In genomic region chr5:157273131-157273556, GRCh38 we compare ENCODE assay signal across 8 cellular contexts. TPM values are rescaled to one million over a fixed set of nuclear protein-coding genes. Genes with fewer than 3 reads are reported as not detected.
A peak's percentile ranks its signal among the peaks of the same experiment; 100 is the strongest.
DNase-seq lines count a peak whose midpoint lies in the region; ATAC-seq, FAIRE-seq and TF ChIP-seq lines count a peak whose summit lies in the region.

No MANE protein-coding gene starts in this region.

- DNase-seq in GM13976 (ENCODE audit: low spot score) (peak; percentile 30), GM12878 (ENCODE audit: low read depth, low spot score) (peak; percentile 61), GM03348 (ENCODE audit: low spot score) (no peak), NCI-H1417 treated with DMSO at 0.1 percent for 48 hours (lab: John Stamatoyannopoulos, UW) (no peak), NCI-H2196 (lab: John Stamatoyannopoulos, UW; ENCODE audit: unreplicated experiment) (no peak), GDM1 (lab: John Stamatoyannopoulos, UW) (no peak)

- TF ChIP-seq POLR2A in GM12878 (IDR thresholded peaks at IDR 0.05; ENCODE audit: low read depth, low read length) = no peak

- intact Hi-C loops in GM12878 (cut with micrococcal nuclease; ENCODE audit: unreplicated experiment) = loop anchor here (5.0 to 10.0 kb wide), 4 partner anchors 39 to 1782 kb away; no protein-coding TSS in a partner anchor

- no TSS peak for BruUV-seq in GM12878 (replicated peaks; lab: Mats Ljungman, UMichigan)

- peak overlapping the region; percentile 97 for H3K27ac ChIP-seq in GM12878 (ENCODE audit: control insufficient read depth, insufficient read depth)

- H3K4me3 ChIP-seq in GM12878 = no peak overlapping the region

- POLR2A ChIA-PET in GM12878 (lab: Charles Lee) = interaction anchor here (0.6 to 4.6 kb wide), 19 partner anchors 9 to 386 kb away, joined by 3 to 41 read pairs (median 6); partner anchors contain the start of gene MED7

- H3K4me1 ChIP-seq in GM12878 (ENCODE audit: control insufficient read depth, insufficient read depth, low read length) = peaks cover 46% of the 10 kb centered on the region

- FAIRE-seq in GM12878 (lab: Jason Lieb, UNC) = peak; percentile 70

- no peak for TF ChIP-seq EP300 in GM12878 (IDR thresholded peaks at IDR 0.05; ENCODE audit: borderline replicate concordance in 1 of 2, control insufficient read depth in 1 of 2, low read depth in 2 of 2, low read length in 2 of 2)

- H3K9ac ChIP-seq in GM12878 (ENCODE audit: control insufficient read depth, insufficient read depth, low read length) = peak overlapping the region; percentile 16; the same call in 1 of the 2 replicates

- ATAC-seq in GM21390 (IDR thresholded peaks at IDR 0.05; ENCODE audit: unreplicated experiment) = peak; percentile 47
- peak; percentile 44 for ATAC-seq in HG03565 (IDR thresholded peaks at IDR 0.05; ENCODE audit: unreplicated experiment)
- peak; percentile 74 for ATAC-seq in GM12878

- no peaks in the 10 kb centered on the region for H3K9me3 ChIP-seq in GM12878 (replicated peaks; ENCODE audit: control insufficient read depth, insufficient read depth, low read length)

- SMC1A ChIA-PET in GM12878 (lab: Charles Lee; ENCODE audit: uncharacterized antibody, unreplicated experiment) = interaction anchor here (1.0 to 5.9 kb wide), 21 partner anchors 8 to 445 kb away, joined by 3 to 70 read pairs (median 9); partner anchors contain the start of genes GARIN3 and MED7

- H3K79me2 ChIP-seq in GM12878 (ENCODE audit: control insufficient read depth, insufficient read depth, low read length) = peaks cover 86% of the 10 kb centered on the region

- H2AFZ ChIP-seq in GM12878 (ENCODE audit: control insufficient read depth, low read depth, low read length) = 0 out of 2 replicates have a peak overlapping the region, but pooled peaks have one; percentile 3

- no peaks in the 10 kb centered on the region for H3K36me3 ChIP-seq in GM12878 (ENCODE audit: control insufficient read depth in 2 of 2, insufficient read depth in 2 of 2, low read length in 1 of 2)

- peak overlapping the region; percentile 61 for H3K4me2 ChIP-seq in GM12878 (ENCODE audit: control insufficient read depth, insufficient read depth)

- no peaks in the 10 kb centered on the region for H3K27me3 ChIP-seq in GM12878 (replicated peaks in 1 of 2; ENCODE audit: control insufficient read depth in 2 of 2, insufficient read depth in 2 of 2, low read length in 1 of 2)

- in situ Hi-C loops in GM13976 (cut with MboI; ENCODE audit: low sequenced_read_pairs, unreplicated experiment) = no loop called here
- in situ Hi-C loops in GM12878 (cut with MboI) = no loop called here

- WGBS in GM12878 (ENCODE audit: insufficient coverage, insufficient replicate concordance, low lambda C conversion rate, missing lambda C conversion rate) = 0% methylated on average over 1 of the region's 1 CpG

- TF ChIP-seq RAD21 in GM12878 (IDR thresholded peaks at IDR 0.05; ENCODE audit: insufficient read depth, low read depth, low read length) = no peak

- CTCF ChIA-PET in GM12878 (lab: Yijun Ruan, JAX) = interaction anchor here (0.7 to 4.4 kb wide), 17 partner anchors 9 to 198 kb away, joined by 3 to 60 read pairs (median 5); no protein-coding TSS in a partner anchor

- no peaks in the 10 kb centered on the region for H4K20me1 ChIP-seq in GM12878 (ENCODE audit: control insufficient read depth, insufficient read depth)

- TF ChIP-seq CTCF in GM13976 (IDR thresholded peaks at IDR 0.05; ENCODE audit: borderline replicate concordance, control extremely low read depth, extremely low read depth, insufficient read depth, missing control alignments) (no peak), GM12878 (IDR thresholded peaks at IDR 0.05 in 2 of 3, conservative IDR thresholded peaks at IDR 0.05 in 1 of 3; ENCODE audit: control insufficient read depth in 2 of 3, extremely low read depth in 1 of 3, insufficient read depth in 1 of 3, low read depth in 3 of 3, low read length in 3 of 3) (no peak)

- RAD21 ChIA-PET in GM12878 (lab: Charles Lee; ENCODE audit: unreplicated experiment) = interaction anchor here (0.5 to 4.6 kb wide), 20 partner anchors 8 to 353 kb away, joined by 3 to 53 read pairs (median 7); partner anchors contain the start of gene MED7

TF ChIP-seq in GM12878, 131 proteins besides CTCF, POLR2A, EP300 and RAD21:
- no peak for TF ChIP-seq NBN (IDR thresholded peaks at IDR 0.05)
- peak in 1 of 2 experiments; percentile 28; a peak in 1 of 4 replicates for TF ChIP-seq BHLHE40 (IDR thresholded peaks at IDR 0.05; ENCODE audit: borderline replicate concordance in 1 of 2, low read depth in 2 of 2, low read length in 1 of 2)
- TF ChIP-seq STAT3 (IDR thresholded peaks at IDR 0.05; ENCODE audit: low read depth, low read length) = no peak
- TF ChIP-seq YBX1 (IDR thresholded peaks at IDR 0.05) = no peak
- TF ChIP-seq MTA2 (IDR thresholded peaks at IDR 0.05; ENCODE audit: low read depth) = no peak
- TF ChIP-seq ZBED1 (IDR thresholded peaks at IDR 0.05; ENCODE audit: borderline replicate concordance) = no peak
- TF ChIP-seq SPI1 (IDR thresholded peaks at IDR 0.05; ENCODE audit: borderline replicate concordance, insufficient read depth, low read depth, low read length) = 0 out of 2 replicates have a peak, but pooled peaks have one; percentile 15
- no peak for TF ChIP-seq RELA (IDR thresholded peaks at IDR 0.05; ENCODE audit: borderline replicate concordance, partially characterized antibody)
- TF ChIP-seq BACH1 (IDR thresholded peaks at IDR 0.05; ENCODE audit: borderline replicate concordance) = no peak
- TF ChIP-seq USF2 (IDR thresholded peaks at IDR 0.05; ENCODE audit: borderline replicate concordance, low read depth, low read length) = no peak
- peak; percentile 68 for TF ChIP-seq NR2F1 (conservative IDR thresholded peaks at IDR 0.05)
- peak; percentile 38; the same call in 1 of the 2 replicates for TF ChIP-seq ATF7 (IDR thresholded peaks at IDR 0.05; ENCODE audit: low read depth)

RNA-seq across cellular contexts. Expression of gene CYFIP2, which starts 7.2 kb away (rescaled TPM):
- 398 and 408 TPM in 2 replicates for total RNA-seq in GM12878 (2013; cell fraction: nucleolus; rRNA removed)
- total RNA-seq in GM12878 (2014; rRNA removed) (105 TPM in 2 replicates), GM12878 (2014; rRNA removed; fragmentation: Illumina TruSeq; extraction: Trizol) (71.3 and 72.6 TPM in 2 replicates), GM12878 (2021) (157 and 173 TPM in 2 replicates)
- 56.4 TPM for polyA plus RNA-seq in GM12878 (2011; ENCODE audit: low read depth)
- polyA plus RNA-seq in GM12878 (2011; rRNA removed) (34.7 and 54.2 TPM in 2 replicates), GM12878 (2014; fragmentation: Illumina TruSeq; extraction: Trizol) (71.6 and 87.8 TPM in 2 replicates), GM12878 (2014; fragmentation: Nextera tagmentation; extraction: Ambion mirVana) (10 to 100 TPM; 43.4 to 68.6 TPM), GM12878 (2014; rRNA removed) (104 and 111 TPM in 2 replicates), GM12878 (2016; fragmentation: Nextera tagmentation; extraction: Ambion mirVana) (100 to 1,000 TPM; 136 to 138 TPM)
- 110 and 124 TPM in 2 replicates for polyA plus RNA-seq in GM12878 (2011; cell fraction: cytosol; rRNA removed)
- polyA plus RNA-seq in GM12878 (2011; cell fraction: nucleus; rRNA removed) = 182 and 216 TPM in 2 replicates
- 102 and 110 TPM in 2 replicates for polyA plus RNA-seq in GM12878 (2012)
- polyA minus RNA-seq in GM12878 (2011; rRNA and poly(A)+ RNA removed) = 182 and 217 TPM in 2 replicates
- polyA minus RNA-seq in GM12878 (2011; cell fraction: cytosol; rRNA and poly(A)+ RNA removed) = 46.2 and 64.1 TPM in 2 replicates
- polyA minus RNA-seq in GM12878 (2011; cell fraction: nucleus; rRNA and poly(A)+ RNA removed) = 139 and 234 TPM in 2 replicates

Comparison
In these comparisons a context has a peak if more than half of its experiments do, and no peak if none do; other contexts are left out.
1. DNase-seq: peak in GM13976 (single experiment) and GM12878 (single experiment); none in GM03348 (single experiment), NCI-H1417 treated with DMSO at 0.1 percent for 48 hours (single experiment), NCI-H2196 (single experiment) and GDM1 (single experiment).
2. Peak in every context shown above with its lines, with median percentiles within 50 percentile points of each other: ATAC-seq.